Comparison of ENCODE assay signal across 11 cellular contexts in genomic region chr11:6695377-6695776, GRCh38. TPM values are rescaled to one million over a fixed set of nuclear protein-coding genes. Genes with fewer than 3 reads are reported as not detected.
DNase-seq lines count a peak whose midpoint lies in the region; ATAC-seq and TF ChIP-seq lines count a peak whose summit lies in the region.
"Had no signal": no experiment of that assay in that cellular context is flagged by ENCODE, and none has a peak within 500 bp of the region (broad histone marks: within the 10 kb centered on the region; RNA-seq: fewer than 3 reads in every experiment).

No MANE protein-coding gene starts in this region.

- H3K9me3 ChIP-seq in heart left ventricle: no peaks in the 10 kb centered on the region
- H3K9me3 ChIP-seq in MM.1S (replicated peaks; ENCODE audit: insufficient read depth, low read length): no peaks in the 10 kb centered on the region

- peaks cover 23% of the 10 kb centered on the region for H3K4me1 Mint-ChIP-seq in activated CD8-positive, alpha-beta T cell treated with anti-CD3 and anti-CD28 coated beads, Interleukin-2, amount 10 ng/mL, durations not matched to agents 7 days and 5 days (ENCODE audit: low read depth)

- peaks cover 6 to 43% (median 27%) of the 10 kb centered on the region in 12 donors for H3K4me1 ChIP-seq in heart left ventricle
- no peaks in the 10 kb centered on the region for H3K4me1 ChIP-seq in MM.1S (ENCODE audit: low read length)

- peak; percentile 53 for DNase-seq in GM03348 (ENCODE audit: low spot score)
- DNase-seq in activated CD8-positive, alpha-beta T cell treated with anti-CD3 and anti-CD28 coated beads, Interleukin-2, amount 10 ng/mL, durations not matched to agents 7 days and 5 days: no peak
- peak in 1 of 5 donors; percentile 59 for DNase-seq in heart left ventricle
- DNase-seq in MM.1S: no peak
- DNase-seq in AML-193 (lab: John Stamatoyannopoulos, UW): no peak
- no peak for DNase-seq in RPMI8226
- DNase-seq in HPDE6-E6E7 (ENCODE audit: extremely low spot score): no peak
- DNase-seq: GDM1, NCI-H187, SIG-M5 had no signal

- peak; percentile 45 for ATAC-seq in activated CD8-positive, alpha-beta T cell treated with anti-CD3 and anti-CD28 coated beads, Interleukin-2, amount 10 ng/mL, durations not matched to agents 7 days and 5 days
- peak; percentile 91 to 95 (median 92) for ATAC-seq in heart left ventricle

- H3K9me3 Mint-ChIP-seq in activated CD8-positive, alpha-beta T cell treated with anti-CD3 and anti-CD28 coated beads, Interleukin-2, amount 10 ng/mL, durations not matched to agents 7 days and 5 days (ENCODE audit: insufficient read depth): no peaks in the 10 kb centered on the region

- H3K36me3 Mint-ChIP-seq in activated CD8-positive, alpha-beta T cell treated with anti-CD3 and anti-CD28 coated beads, Interleukin-2, amount 10 ng/mL, durations not matched to agents 7 days and 5 days (ENCODE audit: low read depth): peaks cover 5% of the 10 kb centered on the region

- intact Hi-C loops in heart left ventricle (cut with DNase I): no loop called here

- H3K27me3 ChIP-seq in heart left ventricle: no peaks in the 10 kb centered on the region
- H3K27me3 ChIP-seq in MM.1S (replicated peaks; ENCODE audit: insufficient read depth, low read length): no peaks in the 10 kb centered on the region

- no peak for TF ChIP-seq POLR2A in heart left ventricle (IDR thresholded peaks at IDR 0.05)

- no peaks in the 10 kb centered on the region for H4K20me1 ChIP-seq in MM.1S (ENCODE audit: insufficient read depth, low read length)

- no peaks in the 10 kb centered on the region for H3K79me2 ChIP-seq in MM.1S (ENCODE audit: low read length)

- no peak overlapping the region for H3K27ac Mint-ChIP-seq in activated CD8-positive, alpha-beta T cell treated with anti-CD3 and anti-CD28 coated beads, Interleukin-2, amount 10 ng/mL, durations not matched to agents 7 days and 5 days

- 26 to 37% (median 32%) methylated on average over 1 of the region's 1 CpG for WGBS in heart left ventricle, 4 donors

- CTCF ChIA-PET in activated CD8-positive, alpha-beta T cell treated with anti-CD3 and anti-CD28 coated beads, Interleukin-2, amount 10 ng/mL, durations not matched to agents 7 days and 5 days (lab: Charles Lee): interaction anchor here (0.7 to 2.5 kb wide), 10 partner anchors 10 to 164 kb away, joined by 3 to 20 read pairs (median 4); partner anchors contain the start of gene MRPL17

- H3K27me3 Mint-ChIP-seq in activated CD8-positive, alpha-beta T cell treated with anti-CD3 and anti-CD28 coated beads, Interleukin-2, amount 10 ng/mL, durations not matched to agents 7 days and 5 days (ENCODE audit: low read depth): no peaks in the 10 kb centered on the region

- H3K36me3 ChIP-seq in heart left ventricle (no peaks in the 10 kb centered on the region), MM.1S (replicated peaks; ENCODE audit: insufficient read depth, low read length) (no peaks in the 10 kb centered on the region)

- H3K27ac ChIP-seq in heart left ventricle: peak overlapping the region; percentile 68 to 91 (median 82)
- peak overlapping the region in 16 of 21 experiments; percentile 21 to 76 (median 58) for H3K27ac ChIP-seq in skin epidermis
- H3K27ac ChIP-seq in MM.1S (ENCODE audit: low read length): no peak overlapping the region

- POLR2A ChIA-PET in activated CD8-positive, alpha-beta T cell treated with anti-CD3 and anti-CD28 coated beads, Interleukin-2, amount 10 ng/mL, durations not matched to agents 7 days and 5 days (lab: Charles Lee): interaction anchor here (0.6 to 1.0 kb wide), 3 partner anchors 18 to 78 kb away, joined by 3 to 7 read pairs (median 3); no protein-coding TSS in a partner anchor

- H3K4me3 Mint-ChIP-seq in activated CD8-positive, alpha-beta T cell treated with anti-CD3 and anti-CD28 coated beads, Interleukin-2, amount 10 ng/mL, durations not matched to agents 7 days and 5 days: no peak overlapping the region

- H2AFZ ChIP-seq in MM.1S (ENCODE audit: low read length): no peak overlapping the region

- H3K9ac ChIP-seq in MM.1S (ENCODE audit: low read length): no peak overlapping the region

- TF ChIP-seq CTCF in heart left ventricle (IDR thresholded peaks at IDR 0.05) (no peak), MM.1S (IDR thresholded peaks at IDR 0.05; ENCODE audit: low read length) (no peak)

- H3F3A ChIP-seq in MM.1S (ENCODE audit: insufficient read depth, low read length): no peaks in the 10 kb centered on the region

- no peak overlapping the region for H3K4me2 ChIP-seq in MM.1S (ENCODE audit: low read depth, low read length)

- H3K9me2 ChIP-seq in MM.1S (replicated peaks; ENCODE audit: insufficient read depth, low read length): no peaks in the 10 kb centered on the region

- no peak overlapping the region for H3K4me3 ChIP-seq in heart left ventricle
- H3K4me3 ChIP-seq in skin epidermis: no peak overlapping the region
- no peak overlapping the region for H3K4me3 ChIP-seq in MM.1S (ENCODE audit: low read length)

RNA-seq across cellular contexts. Expression of gene MRPL17, which starts 12.2 kb away (rescaled TPM):
- total RNA-seq in activated CD8-positive, alpha-beta T cell treated with anti-CD3 and anti-CD28 coated beads, Interleukin-2, amount 10 ng/mL, durations not matched to agents 7 days and 5 days: 10 to 100 TPM; 60.6 to 69.2 TPM
- 10 to 100 TPM; 31.0 to 58.0 (median 47.7) TPM for total RNA-seq in heart left ventricle
- 10 to 100 TPM; 56.8 to 70.9 TPM for polyA plus RNA-seq in heart left ventricle

RNA-seq across cellular contexts. Expression of gene DCHS1, which starts 39.8 kb away (rescaled TPM):
- under 1 TPM; 0.23 to 0.29 TPM for total RNA-seq in activated CD8-positive, alpha-beta T cell treated with anti-CD3 and anti-CD28 coated beads, Interleukin-2, amount 10 ng/mL, durations not matched to agents 7 days and 5 days
- 10 to 100 TPM in 6 of 9 donors, 1 to 10 TPM in 3; 5.5 to 19.6 (median 11.4) TPM for total RNA-seq in heart left ventricle
- 1 to 10 TPM; 3.6 to 6.6 TPM for polyA plus RNA-seq in heart left ventricle

Comparison
In these comparisons a context has a peak if more than half of its experiments do, and no peak if none do; other contexts are left out.
1. RNA of gene DCHS1, which starts 39.8 kb away (total RNA-seq): 5.5 to 19.6 TPM in heart left ventricle; 0.23 to 0.29 TPM in activated CD8-positive, alpha-beta T cell treated with anti-CD3 and anti-CD28 coated beads, Interleukin-2, amount 10 ng/mL, durations not matched to agents 7 days and 5 days; every median in the first group is over 4 times any median in the second.